ENCODE assay signal across 8 cellular contexts in the genomic region with DNA sequence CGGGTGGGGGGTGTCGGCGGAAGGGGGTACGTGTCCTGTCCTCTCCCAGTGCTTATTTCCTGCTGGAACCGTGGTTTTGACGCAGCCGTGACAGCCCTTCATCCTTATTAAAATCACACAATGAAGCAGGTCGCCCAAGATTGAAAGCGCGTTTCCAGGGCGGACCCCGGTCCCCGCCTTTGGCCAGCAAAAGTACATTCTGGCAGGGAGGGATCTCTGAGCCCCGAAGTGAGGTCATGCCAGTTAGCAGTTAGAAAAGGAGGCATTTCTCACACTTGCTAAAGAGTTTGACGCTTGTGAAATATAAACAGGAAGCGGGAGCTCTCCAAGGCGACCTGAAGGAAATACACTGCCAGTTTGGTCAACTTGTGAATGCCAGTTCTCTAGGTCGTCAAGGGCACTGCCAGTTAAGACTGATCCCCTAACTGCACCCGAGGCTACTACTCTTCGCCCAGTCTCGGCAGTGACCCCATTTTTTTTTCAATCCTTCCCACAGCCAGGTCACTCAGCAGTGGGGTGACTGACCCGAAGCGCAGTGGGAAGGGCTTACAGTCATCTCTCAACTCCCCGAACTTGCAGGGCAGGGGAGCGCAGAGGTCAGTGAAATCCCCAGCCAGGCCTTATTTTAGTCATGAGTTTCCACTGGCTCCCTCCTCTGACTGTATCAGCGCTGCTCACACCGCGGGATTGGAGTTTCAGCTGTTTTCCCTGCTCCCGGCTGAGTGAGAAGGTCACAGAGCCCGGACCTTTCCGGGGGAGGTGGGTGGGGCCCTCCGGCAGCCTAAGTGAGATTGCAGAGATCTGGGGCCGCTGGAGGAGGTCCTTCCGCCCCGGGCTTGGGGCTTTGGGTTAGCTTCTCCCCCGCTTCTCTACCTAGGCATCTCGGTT. TPM values are rescaled to one million over a fixed set of nuclear protein-coding genes. Genes with fewer than 3 reads are reported as not detected.
A peak's percentile ranks its signal among the peaks of the same experiment; 100 is the strongest.
DNase-seq lines count a peak whose midpoint lies in the region; ATAC-seq, FAIRE-seq and TF ChIP-seq lines count a peak whose summit lies in the region.

No MANE protein-coding gene starts in this region.

- peaks cover 42% of the 10 kb centered on the region for H3K4me1 Mint-ChIP-seq in activated CD4-positive, alpha-beta T cell treated with anti-CD3 and anti-CD28 coated beads, Interleukin-2, amount 10 ng/mL, durations not matched to agents 7 days and 5 days

- H3K27ac ChIP-seq in MM.1S (ENCODE audit: low read length): peak overlapping the region; percentile 96
- peak overlapping the region in 58 of 59 donors; percentile 68 to 99 (median 97) for H3K27ac ChIP-seq in dorsolateral prefrontal cortex
- peak overlapping the region; percentile 99 for H3K27ac ChIP-seq in lower lobe of right lung

- intact Hi-C loops in dorsolateral prefrontal cortex (cut with DNase I) (loop anchor here in 1 of 2 donors (5.0 kb wide), 1 partner anchor 265 kb away; no protein-coding TSS in a partner anchor), lower lobe of right lung (cut with DNase I) (no loop called here)

- H3K4me1 ChIP-seq in MM.1S (ENCODE audit: low read length): peaks cover 12% of the 10 kb centered on the region
- H3K4me1 ChIP-seq in lower lobe of right lung: peaks cover 28% of the 10 kb centered on the region

- TF ChIP-seq CTCF in MM.1S (IDR thresholded peaks at IDR 0.05; ENCODE audit: low read length) (no peak), dorsolateral prefrontal cortex (IDR thresholded peaks at IDR 0.05 in 54 of 56, conservative IDR thresholded peaks at IDR 0.05 in 2 of 56; ENCODE audit: low read depth in 1 of 56, partially characterized antibody in 56 of 56) (no peak), lower lobe of right lung (IDR thresholded peaks at IDR 0.05) (no peak)

- peak overlapping the region; percentile 99 for H3K4me2 ChIP-seq in MM.1S (ENCODE audit: low read depth, low read length)

- FAIRE-seq in H54 (lab: Jason Lieb, UNC): peak; percentile 6

- ATAC-seq in lower lobe of right lung: peak; percentile 28 to 34

- peaks cover 6% of the 10 kb centered on the region for H3K9me3 Mint-ChIP-seq in activated CD4-positive, alpha-beta T cell treated with anti-CD3 and anti-CD28 coated beads, Interleukin-2, amount 10 ng/mL, durations not matched to agents 7 days and 5 days

- no peaks in the 10 kb centered on the region for H3K9me3 ChIP-seq in MM.1S (replicated peaks; ENCODE audit: insufficient read depth, low read length)
- H3K9me3 ChIP-seq in lower lobe of right lung: no peaks in the 10 kb centered on the region

- H3K27me3 Mint-ChIP-seq in activated CD4-positive, alpha-beta T cell treated with anti-CD3 and anti-CD28 coated beads, Interleukin-2, amount 10 ng/mL, durations not matched to agents 7 days and 5 days: no peaks in the 10 kb centered on the region

- H3F3A ChIP-seq in MM.1S (ENCODE audit: insufficient read depth, low read length): peaks cover 31% of the 10 kb centered on the region

- peaks cover 9% of the 10 kb centered on the region; the same call in 1 of the 2 replicates for H3K79me2 ChIP-seq in MM.1S (ENCODE audit: low read length)

- H2AFZ ChIP-seq in MM.1S (ENCODE audit: low read length): peak overlapping the region; percentile 87

- peak overlapping the region; percentile 99 for H3K4me3 Mint-ChIP-seq in activated CD4-positive, alpha-beta T cell treated with anti-CD3 and anti-CD28 coated beads, Interleukin-2, amount 10 ng/mL, durations not matched to agents 7 days and 5 days

- H3K27ac Mint-ChIP-seq in activated CD4-positive, alpha-beta T cell treated with anti-CD3 and anti-CD28 coated beads, Interleukin-2, amount 10 ng/mL, durations not matched to agents 7 days and 5 days: peak overlapping the region; percentile 98

- H3K36me3 ChIP-seq in MM.1S (replicated peaks; ENCODE audit: insufficient read depth, low read length) (no peaks in the 10 kb centered on the region), lower lobe of right lung (peaks cover under 1% of the 10 kb centered on the region)

- peak overlapping the region; percentile 83 for H3K9ac ChIP-seq in MM.1S (ENCODE audit: low read length)

- CTCF ChIA-PET in activated CD4-positive, alpha-beta T cell treated with anti-CD3 and anti-CD28 coated beads, Interleukin-2, amount 10 ng/mL, durations not matched to agents 7 days and 5 days (lab: Charles Lee): interaction anchor here (0.9 to 13.9 kb wide), 32 partner anchors 10 to 266 kb away, joined by 3 to 197 read pairs (median 8); no protein-coding TSS in a partner anchor

- no peaks in the 10 kb centered on the region for H3K9me2 ChIP-seq in MM.1S (replicated peaks; ENCODE audit: insufficient read depth, low read length)

- peak; percentile 42 for TF ChIP-seq POLR2A in H54 (IDR thresholded peaks at IDR 0.05; ENCODE audit: low read depth, low read length)

- POLR2A ChIA-PET in activated CD4-positive, alpha-beta T cell treated with anti-CD3 and anti-CD28 coated beads, Interleukin-2, amount 10 ng/mL, durations not matched to agents 7 days and 5 days (lab: Charles Lee): interaction anchor here (0.6 to 0.8 kb wide), 3 partner anchors 9 to 225 kb away, joined by 3 to 4 read pairs (median 3); no protein-coding TSS in a partner anchor

- peaks cover 38% of the 10 kb centered on the region for H3K36me3 Mint-ChIP-seq in activated CD4-positive, alpha-beta T cell treated with anti-CD3 and anti-CD28 coated beads, Interleukin-2, amount 10 ng/mL, durations not matched to agents 7 days and 5 days (ENCODE audit: low read depth)

- no peaks in the 10 kb centered on the region for H4K20me1 ChIP-seq in MM.1S (ENCODE audit: insufficient read depth, low read length)

- no peaks in the 10 kb centered on the region for H3K27me3 ChIP-seq in MM.1S (replicated peaks; ENCODE audit: insufficient read depth, low read length)
- no peaks in the 10 kb centered on the region for H3K27me3 ChIP-seq in dorsolateral prefrontal cortex
- no peaks in the 10 kb centered on the region for H3K27me3 ChIP-seq in lower lobe of right lung (ENCODE audit: low read depth)

- H3K4me3 ChIP-seq in GM08714 (ENCODE audit: low read length): peak overlapping the region; percentile 63
- H3K4me3 ChIP-seq in MM.1S (ENCODE audit: low read length): peak overlapping the region; percentile 78
- H3K4me3 ChIP-seq in dorsolateral prefrontal cortex: peak overlapping the region; percentile 53 to 98 (median 82)
- peak overlapping the region; percentile 94 for H3K4me3 ChIP-seq in lower lobe of right lung

- DNase-seq in H54 (ENCODE audit: insufficient read length, low spot score) (no peak), MM.1S (peak; percentile 39), dorsolateral prefrontal cortex (peak in 6 of 10 donors; percentile 21 to 66 (median 55)), lower lobe of right lung (peak; percentile 87), DMS114 treated with DMSO at 0.1 percent for 48 hours (lab: John Stamatoyannopoulos, UW; ENCODE audit: unreplicated experiment) (no peak)
- peak; percentile 62 for DNase-seq in activated CD4-positive, alpha-beta T cell treated with anti-CD3 and anti-CD28 coated beads, Interleukin-2, amount 10 ng/mL, durations not matched to agents 7 days and 5 days
- peak; percentile 41 for DNase-seq in stimulated activated CD8-positive, alpha-beta memory T cell treated with anti-CD3 and anti-CD28 coated beads, Interleukin-12 subunit alpha, Interleukin-12 subunit beta, amount 100 ng/mL, for 4 hours (ENCODE audit: low read depth)

RNA-seq across cellular contexts. Expression of a gene that starts 2.0 kb away (rescaled TPM):
- 100 to 1,000 TPM; 105 to 112 TPM for total RNA-seq in activated CD4-positive, alpha-beta T cell treated with anti-CD3 and anti-CD28 coated beads, Interleukin-2, amount 10 ng/mL, durations not matched to agents 7 days and 5 days
- total RNA-seq in dorsolateral prefrontal cortex: 100 to 1,000 TPM in 42 of 120 experiments, 10 to 100 TPM in 78; 45.4 to 207 (median 91.5) TPM
- total RNA-seq in lower lobe of right lung: 84.8 TPM

Comparison
In these comparisons a context has a peak if more than half of its experiments do, and no peak if none do; other contexts are left out.
1. DNase-seq: peak in MM.1S (single experiment), activated CD4-positive, alpha-beta T cell treated with anti-CD3 and anti-CD28 coated beads, Interleukin-2, amount 10 ng/mL, durations not matched to agents 7 days and 5 days (single experiment), dorsolateral prefrontal cortex (6 of 10), lower lobe of right lung (single experiment) and stimulated activated CD8-positive, alpha-beta memory T cell treated with anti-CD3 and anti-CD28 coated beads, Interleukin-12 subunit alpha, Interleukin-12 subunit beta, amount 100 ng/mL, for 4 hours (single experiment); none in H54 (single experiment) and DMS114 treated with DMSO at 0.1 percent for 48 hours (single experiment).
2. Peak in every context shown above with its lines, with median percentiles within 50 percentile points of each other: H3K4me3 ChIP-seq and H3K27ac ChIP-seq.